ENCODE assay signal across 29 cellular contexts in the genomic region with DNA sequence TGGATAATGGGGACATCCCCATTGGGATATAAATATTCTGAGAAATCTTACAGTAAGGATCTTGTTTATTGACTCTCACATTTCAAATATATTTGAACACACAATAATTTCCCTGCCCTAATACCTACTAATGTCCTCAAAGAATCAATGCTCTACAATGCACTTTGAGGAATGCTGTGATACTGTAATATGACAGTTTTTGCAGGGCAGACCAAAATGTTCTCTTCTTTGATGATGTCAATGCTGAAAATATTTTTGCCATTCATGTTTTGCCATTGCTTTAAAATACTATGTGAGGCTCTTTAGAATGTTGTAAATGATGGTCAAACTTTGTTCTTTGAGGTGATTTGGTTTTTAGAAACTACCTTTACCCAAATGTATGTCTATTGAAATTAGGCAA.
"Had no signal": no experiment of that assay in that cellular context is flagged by ENCODE, and none has a peak within 500 bp of the region (broad histone marks: within the 10 kb centered on the region; RNA-seq: fewer than 3 reads in every experiment).

No MANE protein-coding gene starts in this region.

- ATAC-seq: activated CD4-positive, CD25-positive, alpha-beta regulatory T cell treated with anti-CD3 and anti-CD28 coated beads, Interleukin-2, amount 50 U/mL, for 24 hours; effector memory CD8-positive, alpha-beta T cell; heart right ventricle; left ventricle myocardium superior; naive thymus-derived CD4-positive, alpha-beta T cell; stimulated activated memory B cell treated with anti-CD40 and anti-IgM and Interleukin-4, amounts not matched to agents 10 μg/mL and 1 μg/mL and 100 μg/mL, for 72 hours; stimulated activated naive CD8-positive, alpha-beta T cell treated with anti-CD3 and anti-CD28 coated beads, Interleukin-15, amount 100 ng/mL, for 72 hours had no signal

- FAIRE-seq: islet of Langerhans, small intestine, TTC549 had no signal

- DNase-seq: activated CD4-positive, alpha-beta T cell treated with anti-CD3 and anti-CD28 coated beads for 48 hours; activated CD4-positive, alpha-beta T cell treated with anti-CD3 and anti-CD28 coated beads, Interleukin-2, amount 50 U/mL, for 48 hours; activated CD8-positive, alpha-beta memory T cell treated with anti-CD3 and anti-CD28 coated beads for 24 hours; activated effector memory CD4-positive, alpha-beta T cell treated with Interleukin-2 at 50 U/mL for 16 hours; activated naive CD4-positive, alpha-beta T cell treated with anti-CD3 and anti-CD28 coated beads for 36 hours; activated naive CD8-positive, alpha-beta T cell treated with anti-CD3 and anti-CD28 coated beads for 36 hours; effector memory CD8-positive, alpha-beta T cell; foreskin fibroblast; heart right ventricle; left cardiac atrium; left ventricle myocardium superior; naive thymus-derived CD4-positive, alpha-beta T cell; ovary; right lobe of liver; small intestine; stimulated activated CD4-positive, alpha-beta T cell treated with anti-CD3 and anti-CD28 coated beads, Interleukin-1b, Interleukin-23, amount 100 ng/mL, for 48 hours; stimulated activated CD4-positive, alpha-beta T cell treated with anti-CD3 and anti-CD28 coated beads, Interleukin-4, amount 100 ng/mL, for 4 hours; stimulated activated CD8-positive, alpha-beta memory T cell treated with anti-CD3 and anti-CD28 coated beads, Interleukin-4, amount 100 ng/mL, for 48 hours; stimulated activated naive CD8-positive, alpha-beta T cell treated with anti-CD3 and anti-CD28 coated beads, Interleukin-15, amount 100 ng/mL, for 72 hours; substantia nigra; T-helper 9 cell; WERI-Rb-1 had no signal

- H3K9me3 ChIP-seq: ascending aorta, ovary, right lobe of liver, vagina had no signal

- H3K36me3 ChIP-seq: ascending aorta, heart right ventricle, ovary, right lobe of liver, vagina, WERI-Rb-1 had no signal

- H3K27me3 ChIP-seq: ascending aorta, heart right ventricle, ovary, right lobe of liver, vagina had no signal

- H3K27ac ChIP-seq: ascending aorta, coronary artery, heart right ventricle, ovary, right lobe of liver, vagina, WERI-Rb-1 had no signal

- H3K4me3 ChIP-seq: ascending aorta, coronary artery, heart right ventricle, ovary, right lobe of liver, vagina had no signal

- H3K4me1 ChIP-seq: ascending aorta, heart right ventricle, right lobe of liver had no signal
